ENCODE assay signal across 1 cellular context in the genomic region with DNA sequence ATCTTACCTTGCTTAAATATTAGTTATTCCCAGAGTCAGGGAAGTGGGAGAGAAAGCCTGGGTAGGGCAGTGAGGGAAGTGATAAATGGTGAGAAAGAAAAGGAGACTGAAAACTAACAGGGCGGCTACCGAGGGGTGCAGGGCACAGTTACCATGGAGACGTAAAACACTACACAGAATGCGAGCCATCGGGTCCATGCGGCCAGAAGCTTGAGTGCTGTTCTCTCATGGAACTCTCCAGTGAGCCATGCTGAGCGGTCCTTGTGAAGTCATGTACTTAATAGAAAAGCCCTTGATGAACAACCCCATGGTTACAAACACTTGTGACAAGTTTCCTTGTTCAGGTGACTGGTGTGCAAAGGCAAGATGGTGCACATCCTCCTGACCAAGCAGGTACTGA.
TF ChIP-seq lines count a peak whose summit lies in the region.

No MANE protein-coding gene starts in this region.

TF ChIP-seq in GM12878, 131 proteins besides CTCF, POLR2A, EP300 and RAD21:
- TF ChIP-seq, protein P1, sequence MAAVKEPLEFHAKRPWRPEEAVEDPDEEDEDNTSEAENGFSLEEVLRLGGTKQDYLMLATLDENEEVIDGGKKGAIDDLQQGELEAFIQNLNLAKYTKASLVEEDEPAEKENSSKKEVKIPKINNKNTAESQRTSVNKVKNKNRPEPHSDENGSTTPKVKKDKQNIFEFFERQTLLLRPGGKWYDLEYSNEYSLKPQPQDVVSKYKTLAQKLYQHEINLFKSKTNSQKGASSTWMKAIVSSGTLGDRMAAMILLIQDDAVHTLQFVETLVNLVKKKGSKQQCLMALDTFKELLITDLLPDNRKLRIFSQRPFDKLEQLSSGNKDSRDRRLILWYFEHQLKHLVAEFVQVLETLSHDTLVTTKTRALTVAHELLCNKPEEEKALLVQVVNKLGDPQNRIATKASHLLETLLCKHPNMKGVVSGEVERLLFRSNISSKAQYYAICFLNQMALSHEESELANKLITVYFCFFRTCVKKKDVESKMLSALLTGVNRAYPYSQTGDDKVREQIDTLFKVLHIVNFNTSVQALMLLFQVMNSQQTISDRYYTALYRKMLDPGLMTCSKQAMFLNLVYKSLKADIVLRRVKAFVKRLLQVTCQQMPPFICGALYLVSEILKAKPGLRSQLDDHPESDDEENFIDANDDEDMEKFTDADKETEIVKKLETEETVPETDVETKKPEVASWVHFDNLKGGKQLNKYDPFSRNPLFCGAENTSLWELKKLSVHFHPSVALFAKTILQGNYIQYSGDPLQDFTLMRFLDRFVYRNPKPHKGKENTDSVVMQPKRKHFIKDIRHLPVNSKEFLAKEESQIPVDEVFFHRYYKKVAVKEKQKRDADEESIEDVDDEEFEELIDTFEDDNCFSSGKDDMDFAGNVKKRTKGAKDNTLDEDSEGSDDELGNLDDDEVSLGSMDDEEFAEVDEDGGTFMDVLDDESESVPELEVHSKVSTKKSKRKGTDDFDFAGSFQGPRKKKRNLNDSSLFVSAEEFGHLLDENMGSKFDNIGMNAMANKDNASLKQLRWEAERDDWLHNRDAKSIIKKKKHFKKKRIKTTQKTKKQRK (IDR thresholded peaks at IDR 0.05; ENCODE audit: low read depth, low read length), result no peak
- TF ChIP-seq JUNB (IDR thresholded peaks at IDR 0.05) (no peak), NFYA (IDR thresholded peaks at IDR 0.05; ENCODE audit: borderline replicate concordance, low read depth, low read length) (no peak)
- TF ChIP-seq, protein P2, sequence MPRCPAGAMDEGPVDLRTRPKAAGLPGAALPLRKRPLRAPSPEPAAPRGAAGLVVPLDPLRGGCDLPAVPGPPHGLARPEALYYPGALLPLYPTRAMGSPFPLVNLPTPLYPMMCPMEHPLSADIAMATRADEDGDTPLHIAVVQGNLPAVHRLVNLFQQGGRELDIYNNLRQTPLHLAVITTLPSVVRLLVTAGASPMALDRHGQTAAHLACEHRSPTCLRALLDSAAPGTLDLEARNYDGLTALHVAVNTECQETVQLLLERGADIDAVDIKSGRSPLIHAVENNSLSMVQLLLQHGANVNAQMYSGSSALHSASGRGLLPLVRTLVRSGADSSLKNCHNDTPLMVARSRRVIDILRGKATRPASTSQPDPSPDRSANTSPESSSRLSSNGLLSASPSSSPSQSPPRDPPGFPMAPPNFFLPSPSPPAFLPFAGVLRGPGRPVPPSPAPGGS (IDR thresholded peaks at IDR 0.05; ENCODE audit: borderline replicate concordance, insufficient read depth, low read depth, low read length, poor library complexity, severe bottlenecking), result peak; percentile 54
- TF ChIP-seq, protein P3, sequence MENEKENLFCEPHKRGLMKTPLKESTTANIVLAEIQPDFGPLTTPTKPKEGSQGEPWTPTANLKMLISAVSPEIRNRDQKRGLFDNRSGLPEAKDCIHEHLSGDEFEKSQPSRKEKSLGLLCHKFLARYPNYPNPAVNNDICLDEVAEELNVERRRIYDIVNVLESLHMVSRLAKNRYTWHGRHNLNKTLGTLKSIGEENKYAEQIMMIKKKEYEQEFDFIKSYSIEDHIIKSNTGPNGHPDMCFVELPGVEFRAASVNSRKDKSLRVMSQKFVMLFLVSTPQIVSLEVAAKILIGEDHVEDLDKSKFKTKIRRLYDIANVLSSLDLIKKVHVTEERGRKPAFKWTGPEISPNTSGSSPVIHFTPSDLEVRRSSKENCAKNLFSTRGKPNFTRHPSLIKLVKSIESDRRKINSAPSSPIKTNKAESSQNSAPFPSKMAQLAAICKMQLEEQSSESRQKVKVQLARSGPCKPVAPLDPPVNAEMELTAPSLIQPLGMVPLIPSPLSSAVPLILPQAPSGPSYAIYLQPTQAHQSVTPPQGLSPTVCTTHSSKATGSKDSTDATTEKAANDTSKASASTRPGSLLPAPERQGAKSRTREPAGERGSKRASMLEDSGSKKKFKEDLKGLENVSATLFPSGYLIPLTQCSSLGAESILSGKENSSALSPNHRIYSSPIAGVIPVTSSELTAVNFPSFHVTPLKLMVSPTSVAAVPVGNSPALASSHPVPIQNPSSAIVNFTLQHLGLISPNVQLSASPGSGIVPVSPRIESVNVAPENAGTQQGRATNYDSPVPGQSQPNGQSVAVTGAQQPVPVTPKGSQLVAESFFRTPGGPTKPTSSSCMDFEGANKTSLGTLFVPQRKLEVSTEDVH (IDR thresholded peaks at IDR 0.05; ENCODE audit: low read depth, partially characterized antibody), result no peak
